9 cellular contexts compared by ENCODE assay signal in the genomic region with DNA sequence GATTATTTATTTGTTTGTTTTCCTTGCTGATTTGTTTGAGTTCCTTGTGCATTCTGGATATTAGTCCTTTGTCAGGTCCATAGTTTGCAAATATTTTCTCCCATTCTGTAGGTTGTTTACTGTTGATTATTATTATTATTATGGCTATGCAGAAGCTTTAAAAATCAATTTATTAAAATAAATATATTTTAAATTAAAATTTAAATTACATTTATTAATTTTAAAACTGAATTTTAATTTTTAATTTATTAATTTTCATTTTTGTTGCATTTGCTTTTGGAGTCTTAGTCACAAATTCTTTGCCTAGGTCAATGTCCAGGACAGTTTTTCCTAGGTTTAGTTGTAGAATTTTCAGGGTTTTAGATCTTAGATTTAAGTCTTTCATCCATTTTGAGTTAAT. TPM values are rescaled to one million over a fixed set of nuclear protein-coding genes. Genes with fewer than 3 reads are reported as not detected.
"Had no signal": no experiment of that assay in that cellular context is flagged by ENCODE, and none has a peak within 500 bp of the region (broad histone marks: within the 10 kb centered on the region; RNA-seq: fewer than 3 reads in every experiment).

No MANE protein-coding gene starts in this region.

- FAIRE-seq: H1, H54, HTR-8/SVneo, K562 had no signal

- DNase-seq: H9, HCEC 1CT, IMR-90 had no signal

- H3K4me3 ChIP-seq: GM23338, K562 had no signal

RNA-seq across cellular contexts. Expression of gene SVEP1, which starts 50.9 kb away (rescaled TPM):
- total RNA-seq: HT-29 had no signal
